ENCODE assay signal across 8 cellular contexts in genomic region chr5:157761690-157762611, GRCh38. TPM values are rescaled to one million over a fixed set of nuclear protein-coding genes. Genes with fewer than 3 reads are reported as not detected.
A peak's percentile ranks its signal among the peaks of the same experiment; 100 is the strongest.
DNase-seq lines count a peak whose midpoint lies in the region; ATAC-seq, FAIRE-seq and TF ChIP-seq lines count a peak whose summit lies in the region.

No MANE protein-coding gene starts in this region.

- peak; percentile 85 for ATAC-seq in GM19455 (IDR thresholded peaks at IDR 0.05; ENCODE audit: unreplicated experiment)

- peak; percentile 53 to 73 (median 64) for TF ChIP-seq CTCF in keratinocyte (optimal IDR thresholded peaks at IDR 0.05 in 1 of 3, IDR thresholded peaks at IDR 0.05 in 1 of 3, conservative IDR thresholded peaks at IDR 0.05 in 1 of 3; ENCODE audit: extremely low read depth in 1 of 3, insufficient read depth in 2 of 3, low read length in 3 of 3)
- peak in 5 of 7 experiments; percentile 59 to 77 (median 66) for TF ChIP-seq CTCF in stomach (IDR thresholded peaks at IDR 0.05)
- TF ChIP-seq CTCF in lower leg skin (IDR thresholded peaks at IDR 0.05), result no peak

- no peaks in the 10 kb centered on the region for H3K27me3 ChIP-seq in keratinocyte (ENCODE audit: control insufficient read depth, extremely low read depth, insufficient read depth, low read length)
- no peaks in the 10 kb centered on the region for H3K27me3 ChIP-seq in stomach

- intact Hi-C loops in stomach (cut with DNase I; ENCODE audit: low total_unique reads) (no loop called here), lower leg skin (cut with DNase I; ENCODE audit: low total_unique reads) (no loop called here)

- H3K36me3 ChIP-seq in keratinocyte (ENCODE audit: control insufficient read depth in 2 of 2, extremely low read depth in 1 of 2, insufficient read depth in 2 of 2, low read length in 2 of 2) (peaks cover 0 to 2% of the 10 kb centered on the region in 2 experiments), stomach (peaks cover 0 to 40% (median 20%) of the 10 kb centered on the region in 4 donors)

- dilution Hi-C loops in keratinocyte (cut with MboI; ENCODE audit: extremely low pct_ligation_motif_present, low sequenced_read_pairs), result no loop called here

- H3K79me2 ChIP-seq in keratinocyte (ENCODE audit: control insufficient read depth, insufficient read depth, low read length), result no peaks in the 10 kb centered on the region

- TF ChIP-seq EP300 in stomach (IDR thresholded peaks at IDR 0.05), result no peak

- H3K4me1 ChIP-seq in keratinocyte (ENCODE audit: control insufficient read depth, extremely low read depth, insufficient read depth, low read length) (no peaks in the 10 kb centered on the region), stomach (peaks cover 0 to 19% (median 5%) of the 10 kb centered on the region in 4 donors)

- in situ Hi-C loops in T47D (cut with HindIII; ENCODE audit: low pct_unique_long_range_greater_than_20kb, low sequenced_read_pairs), result no loop called here

- DNase-seq in EH (ENCODE audit: low read depth) (peak; percentile 74), HT1080 (ENCODE audit: low read depth) (peak; percentile 70), NOMO-1 treated with dmso at 0.1 percent for 144 hours (lab: John Stamatoyannopoulos, UW; ENCODE audit: unreplicated experiment) (peak; percentile 35), T47D (ENCODE audit: low read depth in 1 of 2, low spot score in 1 of 2) (peak; percentile 73 to 81), keratinocyte (ENCODE audit: low read depth, low spot score) (no peak), stomach (no peak), lower leg skin (ENCODE audit: low spot score in 2 of 2) (no peak)

- no peak overlapping the region for H3K4me2 ChIP-seq in keratinocyte (ENCODE audit: control insufficient read depth, extremely low read depth, insufficient read depth, low read depth, low read length)

- peak overlapping the region; percentile 57 for H2AFZ ChIP-seq in keratinocyte (ENCODE audit: control insufficient read depth, low read length)

- H3K27ac ChIP-seq in keratinocyte (ENCODE audit: control insufficient read depth, insufficient read depth, low read length) (no peak overlapping the region), stomach (no peak overlapping the region)

- no peak overlapping the region for H3K9ac ChIP-seq in keratinocyte (ENCODE audit: control insufficient read depth, extremely low read depth, insufficient read depth, low read length)

- FAIRE-seq in keratinocyte (lab: Jason Lieb, UNC), result peak; percentile 90

- H3K4me3 ChIP-seq in keratinocyte (ENCODE audit: control insufficient read depth in 2 of 3, extremely low read depth in 1 of 3, insufficient read depth in 2 of 3, low read depth in 1 of 3, low read length in 3 of 3) (no peak overlapping the region), stomach (no peak overlapping the region), lower leg skin (ENCODE audit: low read depth, poor library complexity, severe bottlenecking) (no peak overlapping the region)

- H3K9me3 ChIP-seq in keratinocyte (ENCODE audit: control insufficient read depth, low read depth, low read length) (no peaks in the 10 kb centered on the region), stomach (no peaks in the 10 kb centered on the region)

- no peaks in the 10 kb centered on the region for H4K20me1 ChIP-seq in keratinocyte (ENCODE audit: control insufficient read depth, extremely low read depth, insufficient read depth, low read length)

- 25 to 36% (median 28%) methylated on average over 10 of the region's 10 CpGs for WGBS in stomach, 5 donors
- WGBS in lower leg skin, 2 donors, result 34 to 36% methylated on average over 10 of the region's 10 CpGs

- H3K9me1 ChIP-seq in keratinocyte (ENCODE audit: control insufficient read depth, extremely low read depth, insufficient read depth, low read length), result no peaks in the 10 kb centered on the region

- TF ChIP-seq POLR2A in stomach (IDR thresholded peaks at IDR 0.05) (no peak), lower leg skin (IDR thresholded peaks at IDR 0.05) (no peak)

RNA-seq across cellular contexts. Expression of gene LSM11, which starts 18.4 kb away (rescaled TPM):
- total RNA-seq in HT1080 (2014; rRNA removed; shearing (Covaris generic)), result 3.1 and 3.6 TPM in 2 replicates
- 3.2 and 4.4 TPM in 2 replicates for polyA plus RNA-seq in HT1080 (2015; cell fraction: cytosol; rRNA removed)
- 8.8 and 9.7 TPM in 2 replicates for polyA plus RNA-seq in HT1080 (2015; cell fraction: nucleus; rRNA removed)
- polyA plus RNA-seq in keratinocyte, result 2.1 to 2.7 TPM (median 2.3 TPM) in 3 replicates
- 0.40 TPM for polyA plus RNA-seq in keratinocyte (2011; ENCODE audit: low read depth)
- polyA plus RNA-seq in keratinocyte (2011; cell fraction: cytosol; rRNA removed), result 1.0 and 1.7 TPM in 2 replicates
- polyA plus RNA-seq in keratinocyte (2011; cell fraction: nucleus; rRNA removed), result 3.2 and 4.3 TPM in 2 replicates
- polyA plus RNA-seq in keratinocyte (2012; ENCODE audit: low replicate concordance), result 1.7 and 1.8 TPM in 2 replicates
- polyA minus RNA-seq in keratinocyte, result 0.98 to 4.5 TPM (median 1.9 TPM) in 3 replicates
- polyA minus RNA-seq in keratinocyte (2011; cell fraction: cytosol; rRNA and poly(A)+ RNA removed), result 1.9 TPM
- 1.9 and 3.1 TPM in 2 replicates for polyA minus RNA-seq in keratinocyte (2011; cell fraction: nucleus; rRNA and poly(A)+ RNA removed)
- total RNA-seq in stomach, result 10 to 100 TPM in 1 of 5 donors, 1 to 10 TPM in 4; 1.2 to 10.3 (median 4.1) TPM
- polyA plus RNA-seq in stomach, result 1 to 10 TPM in 1 of 3 donors, under 1 TPM in 2; 0.46 to 1.6 (median 0.81) TPM
- total RNA-seq in lower leg skin, result 1 to 10 TPM; 3.6 to 5.6 (median 3.8) TPM

RNA-seq across cellular contexts. Expression of gene THG1L, which starts 30.7 kb away (rescaled TPM):
- total RNA-seq in HT1080 (2014; rRNA removed; shearing (Covaris generic)), result 22.6 and 33.9 TPM in 2 replicates
- polyA plus RNA-seq in HT1080 (2015; cell fraction: cytosol; rRNA removed), result 23.4 and 27.7 TPM in 2 replicates
- polyA plus RNA-seq in HT1080 (2015; cell fraction: nucleus; rRNA removed), result 23.6 and 24.4 TPM in 2 replicates
- polyA plus RNA-seq in keratinocyte (15.9 to 23.4 TPM (median 18.4 TPM) in 3 replicates), stomach (10 to 100 TPM; 10.2 to 20.4 (median 12.8) TPM)
- polyA plus RNA-seq in keratinocyte (2011; ENCODE audit: low read depth), result 26.0 TPM
- polyA plus RNA-seq in keratinocyte (2011; cell fraction: cytosol; rRNA removed), result 16.7 and 20.3 TPM in 2 replicates
- polyA plus RNA-seq in keratinocyte (2011; cell fraction: nucleus; rRNA removed), result 14.7 and 15.4 TPM in 2 replicates
- polyA plus RNA-seq in keratinocyte (2012; ENCODE audit: low replicate concordance), result 14.9 and 19.2 TPM in 2 replicates
- 11.2 to 27.0 TPM (median 13.5 TPM) in 3 replicates for polyA minus RNA-seq in keratinocyte
- 18.8 TPM for polyA minus RNA-seq in keratinocyte (2011; cell fraction: cytosol; rRNA and poly(A)+ RNA removed)
- polyA minus RNA-seq in keratinocyte (2011; cell fraction: nucleus; rRNA and poly(A)+ RNA removed), result 6.0 and 8.8 TPM in 2 replicates
- total RNA-seq in stomach (10 to 100 TPM in 4 of 5 donors, 1 to 10 TPM in 1; 2.9 to 29.6 (median 18.7) TPM), lower leg skin (10 to 100 TPM in 3 of 4 donors, 1 to 10 TPM in 1; 9.3 to 14.1 (median 11.3) TPM)

Comparison
In these comparisons a context has a peak if more than half of its experiments do, and no peak if none do; other contexts are left out.
1. DNase-seq: peak in EH (single experiment), HT1080 (single experiment), NOMO-1 treated with dmso at 0.1 percent for 144 hours (single experiment) and T47D (2 of 2); none in keratinocyte (single experiment), stomach (single experiment) and lower leg skin (0 of 2).
2. CTCF ChIP-seq: peak in keratinocyte (3 of 3) and stomach (5 of 7); none in lower leg skin (0 of 3).